In genomic region chr5:14702238-14702839, GRCh38 we compare ENCODE assay signal across 19 cellular contexts. TPM values are rescaled to one million over a fixed set of nuclear protein-coding genes. Genes with fewer than 3 reads are reported as not detected.
A peak's percentile ranks its signal among the peaks of the same experiment; 100 is the strongest.
DNase-seq lines count a peak whose midpoint lies in the region; ATAC-seq, FAIRE-seq and TF ChIP-seq lines count a peak whose summit lies in the region.
"Had no signal": no experiment of that assay in that cellular context is flagged by ENCODE, and none has a peak within 500 bp of the region (broad histone marks: within the 10 kb centered on the region; RNA-seq: fewer than 3 reads in every experiment).

No MANE protein-coding gene starts in this region.

- H3K4me1 ChIP-seq in BE2C, result peaks cover 6% of the 10 kb centered on the region
- H3K4me1 ChIP-seq: body of pancreas had no signal

- H3K27ac Mint-ChIP-seq in CD4-positive, alpha-beta T cell, result peak overlapping the region; percentile 96
- H3K27ac Mint-ChIP-seq in HFFc6 (peak overlapping the region; percentile 8; the same call in 1 of the 2 replicates), brain (peak overlapping the region in 4 of 5 experiments; percentile 9 to 49 (median 41)), memory B cell (peak overlapping the region; percentile 64)

- POLR2A ChIA-PET in CD4-positive, alpha-beta T cell (lab: Charles Lee), result interaction anchor here (0.9 to 1.1 kb wide), 5 partner anchors 9 to 290 kb away, joined by 3 to 8 read pairs (median 4); no protein-coding TSS in a partner anchor

- CTCF ChIA-PET in CD4-positive, alpha-beta T cell (lab: Charles Lee), result interaction anchor here (4.0 kb wide), 1 partner anchor 16 kb away, joined by 16 read pairs; no protein-coding TSS in a partner anchor

- no peak for DNase-seq in CD4-positive, alpha-beta T cell
- DNase-seq in HFFc6 (no peak), memory B cell (ENCODE audit: low spot score in 2 of 2) (no peak), BE2C (no peak), frontal cortex (ENCODE audit: low spot score in 2 of 2) (no peak)
- DNase-seq: activated T-cell treated with anti-CD3 and anti-CD28 coated beads, Interleukin-2, amount 50 U/mL, for 48 hours; body of pancreas; mesendoderm; NCI-H1436; spleen had no signal

- no peak for ATAC-seq in CD4-positive, alpha-beta T cell (ENCODE audit: poor library complexity)
- no peak for ATAC-seq in memory B cell (ENCODE audit: low read depth)
- no peak for ATAC-seq in HG02970 (IDR thresholded peaks at IDR 0.05; ENCODE audit: low FRiP score, unreplicated experiment)
- ATAC-seq in GM19455 (IDR thresholded peaks at IDR 0.05; ENCODE audit: unreplicated experiment), result no peak
- ATAC-seq: body of pancreas, SK-N-SH treated with all-trans-retinoic acid at 6 μM for 48 hours had no signal

- no peaks in the 10 kb centered on the region for H3K27me3 Mint-ChIP-seq in CD4-positive, alpha-beta T cell
- H3K27me3 Mint-ChIP-seq in HFFc6 (ENCODE audit: insufficient read depth) (peaks cover 3% of the 10 kb centered on the region; the same call in 1 of the 2 replicates), brain (no peaks in the 10 kb centered on the region), memory B cell (no peaks in the 10 kb centered on the region)

- no peak overlapping the region for H3K4me3 ChIP-seq in BE2C (ENCODE audit: low read depth, low read length)
- H3K4me3 ChIP-seq: BLaER1, body of pancreas, spleen, thoracic aorta had no signal

- H3K9me3 ChIP-seq in CD4-positive, alpha-beta T cell (ENCODE audit: control insufficient read depth, low read length), result no peaks in the 10 kb centered on the region
- no peaks in the 10 kb centered on the region for H3K9me3 ChIP-seq in BE2C
- H3K9me3 ChIP-seq: BLaER1, body of pancreas, spleen, thoracic aorta had no signal

- no peaks in the 10 kb centered on the region for H3K9me3 Mint-ChIP-seq in CD4-positive, alpha-beta T cell
- H3K9me3 Mint-ChIP-seq in HFFc6 (no peaks in the 10 kb centered on the region), brain (no peaks in the 10 kb centered on the region), memory B cell (no peaks in the 10 kb centered on the region)

- no peak overlapping the region for H3K27ac ChIP-seq in CD4-positive, alpha-beta T cell (ENCODE audit: low read depth, low read length)
- H3K27ac ChIP-seq: body of pancreas, HL-60, KMS-11, VCaP had no signal

- no peak overlapping the region for H3K4me3 Mint-ChIP-seq in CD4-positive, alpha-beta T cell
- H3K4me3 Mint-ChIP-seq in HFFc6 (no peak overlapping the region), brain (no peak overlapping the region), memory B cell (no peak overlapping the region)

- peaks cover 76% of the 10 kb centered on the region for H3K36me3 Mint-ChIP-seq in CD4-positive, alpha-beta T cell (ENCODE audit: low read depth)
- H3K36me3 Mint-ChIP-seq in HFFc6 (ENCODE audit: low read depth) (peaks cover 48% of the 10 kb centered on the region), brain (peaks cover 68% of the 10 kb centered on the region), memory B cell (peaks cover 17% of the 10 kb centered on the region)

- H3K27me3 ChIP-seq in CD4-positive, alpha-beta T cell (ENCODE audit: control insufficient read depth, insufficient read depth, low read length), result no peaks in the 10 kb centered on the region
- no peaks in the 10 kb centered on the region for H3K27me3 ChIP-seq in BE2C
- H3K27me3 ChIP-seq: BLaER1, body of pancreas, spleen had no signal

- no peak for TF ChIP-seq CTCF in CD4-positive, alpha-beta T cell (IDR thresholded peaks at IDR 0.05)
- no peak for TF ChIP-seq CTCF in HFFc6 (IDR thresholded peaks at IDR 0.05)
- no peak for TF ChIP-seq CTCF in brain (conservative IDR thresholded peaks at IDR 0.05)
- TF ChIP-seq CTCF in BE2C (IDR thresholded peaks at IDR 0.05; ENCODE audit: low read depth, low read length), result no peak

- peaks cover 9% of the 10 kb centered on the region for H3K36me3 ChIP-seq in BE2C
- H3K36me3 ChIP-seq: thoracic aorta had no signal

- intact Hi-C loops in CD4-positive, alpha-beta T cell (cut with DNase I, micrococcal nuclease), result no loop called here

- FAIRE-seq in frontal cortex (lab: Jason Lieb, UNC), result no peak

- peaks cover 87% of the 10 kb centered on the region for H3K4me1 Mint-ChIP-seq in CD4-positive, alpha-beta T cell (ENCODE audit: low read depth)
- peaks cover 27% of the 10 kb centered on the region for H3K4me1 Mint-ChIP-seq in HFFc6 (ENCODE audit: low read depth)
- H3K4me1 Mint-ChIP-seq in brain, result no peaks in the 10 kb centered on the region
- H3K4me1 Mint-ChIP-seq in memory B cell, result peaks cover 12% of the 10 kb centered on the region

RNA-seq across cellular contexts. Expression of gene OTULIN, which starts 37.8 kb away (rescaled TPM):
- total RNA-seq in CD4-positive, alpha-beta T cell, result 10 to 100 TPM; 69.4 to 77.0 TPM
- total RNA-seq in HFFc6 (2021; fragmentation: NEBNext Ultra II Directional; extraction: Animal tissue kit (Norgen Biotek cat#: 25700)), result 10 to 100 TPM; 17.5 to 22.0 (median 21.3) TPM
- polyA plus RNA-seq in brain (ENCODE audit: insufficient read depth, low read depth, low replicate concordance), result 7.8 TPM
- polyA plus RNA-seq in BE2C (2012; ENCODE audit: insufficient read depth, insufficient read length, low read depth), result 14.1 TPM
- total RNA-seq in frontal cortex, result 11.4 TPM

Comparison
In these comparisons a context has a peak if more than half of its experiments do, and no peak if none do; other contexts are left out.
1. H3K27ac Mint-ChIP-seq: peak in every context shown above with its lines; median percentile 96 in CD4-positive, alpha-beta T cell; 64 in memory B cell; 41 in brain; 8 in HFFc6.